Comparison of ENCODE assay signal across 1 cellular context in the genomic region with DNA sequence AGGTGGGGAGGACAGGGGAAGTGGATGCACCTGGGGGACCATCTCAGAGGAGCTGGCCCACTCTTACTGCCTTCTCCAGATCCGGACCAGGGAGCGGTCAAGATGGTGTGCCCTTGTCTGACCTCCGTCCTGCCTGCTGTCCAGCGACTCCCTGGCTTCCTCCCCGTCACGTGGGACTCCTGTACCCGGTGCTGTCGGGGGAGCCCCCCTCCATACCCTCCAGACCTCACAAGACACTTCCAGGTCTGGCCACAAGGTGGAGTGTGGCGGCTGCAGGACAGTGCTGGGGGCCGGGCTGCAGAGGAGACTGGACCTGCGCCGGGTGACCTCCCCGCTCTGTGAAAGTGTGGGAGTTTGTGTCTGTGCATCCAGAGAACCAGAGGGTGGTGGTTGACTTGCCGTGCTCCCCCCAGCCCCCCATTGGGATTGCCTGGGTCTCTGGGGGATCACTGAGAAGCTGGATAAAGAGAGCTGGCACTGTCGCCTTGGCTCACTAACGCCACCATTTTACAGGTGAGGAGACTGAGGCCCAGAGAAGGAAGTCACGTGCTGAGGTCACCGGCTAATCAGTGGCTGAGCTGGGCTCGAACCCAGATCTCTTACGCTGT.
TF ChIP-seq lines count a peak whose summit lies in the region.

No MANE protein-coding gene starts in this region.

TF ChIP-seq in HepG2, 621 proteins besides CTCF, POLR2A, EP300 and RAD21 (continued from another document):
- TF ChIP-seq, protein P1, sequence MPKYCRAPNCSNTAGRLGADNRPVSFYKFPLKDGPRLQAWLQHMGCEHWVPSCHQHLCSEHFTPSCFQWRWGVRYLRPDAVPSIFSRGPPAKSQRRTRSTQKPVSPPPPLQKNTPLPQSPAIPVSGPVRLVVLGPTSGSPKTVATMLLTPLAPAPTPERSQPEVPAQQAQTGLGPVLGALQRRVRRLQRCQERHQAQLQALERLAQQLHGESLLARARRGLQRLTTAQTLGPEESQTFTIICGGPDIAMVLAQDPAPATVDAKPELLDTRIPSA (CRISPR knock-in tag; IDR thresholded peaks at IDR 0.05; ENCODE audit: borderline replicate concordance): no peak
- TF ChIP-seq, protein P2, sequence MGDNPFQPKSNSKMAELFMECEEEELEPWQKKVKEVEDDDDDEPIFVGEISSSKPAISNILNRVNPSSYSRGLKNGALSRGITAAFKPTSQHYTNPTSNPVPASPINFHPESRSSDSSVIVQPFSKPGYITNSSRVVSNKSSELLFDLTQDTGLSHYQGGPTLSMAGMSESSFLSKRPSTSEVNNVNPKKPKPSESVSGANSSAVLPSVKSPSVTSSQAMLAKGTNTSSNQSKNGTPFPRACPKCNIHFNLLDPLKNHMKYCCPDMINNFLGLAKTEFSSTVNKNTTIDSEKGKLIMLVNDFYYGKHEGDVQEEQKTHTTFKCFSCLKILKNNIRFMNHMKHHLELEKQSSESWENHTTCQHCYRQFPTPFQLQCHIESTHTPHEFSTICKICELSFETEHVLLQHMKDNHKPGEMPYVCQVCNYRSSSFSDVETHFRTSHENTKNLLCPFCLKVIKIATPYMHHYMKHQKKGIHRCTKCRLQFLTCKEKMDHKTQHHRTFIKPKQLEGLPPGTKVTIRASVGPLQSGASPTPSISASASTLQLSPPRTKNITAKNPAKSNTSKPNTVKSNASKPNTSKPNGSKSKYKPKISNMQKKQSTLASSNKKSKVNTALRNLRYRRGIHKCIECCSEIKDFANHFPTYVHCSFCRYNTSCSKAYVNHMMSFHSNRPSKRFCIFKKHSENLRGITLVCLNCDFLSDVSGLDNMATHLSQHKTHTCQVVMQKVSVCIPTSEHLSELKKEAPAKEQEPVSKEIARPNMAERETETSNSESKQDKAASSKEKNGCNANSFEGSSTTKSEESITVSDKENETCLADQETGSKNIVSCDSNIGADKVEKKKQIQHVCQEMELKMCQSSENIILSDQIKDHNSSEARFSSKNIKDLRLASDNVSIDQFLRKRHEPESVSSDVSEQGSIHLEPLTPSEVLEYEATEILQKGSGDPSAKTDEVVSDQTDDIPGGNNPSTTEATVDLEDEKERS (CRISPR knock-in tag; IDR thresholded peaks at IDR 0.05): 0 out of 2 replicates have a peak, but pooled peaks have one; percentile 28
- TF ChIP-seq ZNF460 (CRISPR knock-in tag; IDR thresholded peaks at IDR 0.05; ENCODE audit: borderline replicate concordance): no peak
- peak; percentile 85 for TF ChIP-seq STAG1 (CRISPR knock-in tag; IDR thresholded peaks at IDR 0.05)
- TF ChIP-seq, protein P3, sequence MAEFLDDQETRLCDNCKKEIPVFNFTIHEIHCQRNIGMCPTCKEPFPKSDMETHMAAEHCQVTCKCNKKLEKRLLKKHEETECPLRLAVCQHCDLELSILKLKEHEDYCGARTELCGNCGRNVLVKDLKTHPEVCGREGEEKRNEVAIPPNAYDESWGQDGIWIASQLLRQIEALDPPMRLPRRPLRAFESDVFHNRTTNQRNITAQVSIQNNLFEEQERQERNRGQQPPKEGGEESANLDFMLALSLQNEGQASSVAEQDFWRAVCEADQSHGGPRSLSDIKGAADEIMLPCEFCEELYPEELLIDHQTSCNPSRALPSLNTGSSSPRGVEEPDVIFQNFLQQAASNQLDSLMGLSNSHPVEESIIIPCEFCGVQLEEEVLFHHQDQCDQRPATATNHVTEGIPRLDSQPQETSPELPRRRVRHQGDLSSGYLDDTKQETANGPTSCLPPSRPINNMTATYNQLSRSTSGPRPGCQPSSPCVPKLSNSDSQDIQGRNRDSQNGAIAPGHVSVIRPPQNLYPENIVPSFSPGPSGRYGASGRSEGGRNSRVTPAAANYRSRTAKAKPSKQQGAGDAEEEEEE (CRISPR knock-in tag; IDR thresholded peaks at IDR 0.05; ENCODE audit: borderline replicate concordance): peak; percentile 57; the same call in 1 of the 2 replicates
- peak; percentile 76 for TF ChIP-seq ZSCAN25 (CRISPR knock-in tag; IDR thresholded peaks at IDR 0.05)
- TF ChIP-seq ZNF792 (CRISPR knock-in tag; IDR thresholded peaks at IDR 0.05): no peak
- TF ChIP-seq ZNF263 (CRISPR knock-in tag; IDR thresholded peaks at IDR 0.05): 0 out of 2 replicates have a peak, but pooled peaks have one; percentile 8
- TF ChIP-seq, protein P4, sequence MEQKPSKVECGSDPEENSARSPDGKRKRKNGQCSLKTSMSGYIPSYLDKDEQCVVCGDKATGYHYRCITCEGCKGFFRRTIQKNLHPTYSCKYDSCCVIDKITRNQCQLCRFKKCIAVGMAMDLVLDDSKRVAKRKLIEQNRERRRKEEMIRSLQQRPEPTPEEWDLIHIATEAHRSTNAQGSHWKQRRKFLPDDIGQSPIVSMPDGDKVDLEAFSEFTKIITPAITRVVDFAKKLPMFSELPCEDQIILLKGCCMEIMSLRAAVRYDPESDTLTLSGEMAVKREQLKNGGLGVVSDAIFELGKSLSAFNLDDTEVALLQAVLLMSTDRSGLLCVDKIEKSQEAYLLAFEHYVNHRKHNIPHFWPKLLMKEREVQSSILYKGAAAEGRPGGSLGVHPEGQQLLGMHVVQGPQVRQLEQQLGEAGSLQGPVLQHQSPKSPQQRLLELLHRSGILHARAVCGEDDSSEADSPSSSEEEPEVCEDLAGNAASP (CRISPR knock-in tag; IDR thresholded peaks at IDR 0.05; ENCODE audit: borderline replicate concordance): 0 out of 2 replicates have a peak, but pooled peaks have one; percentile 25
- TF ChIP-seq ZNF234 (CRISPR knock-in tag; conservative IDR thresholded peaks at IDR 0.05): no peak
- TF ChIP-seq NRL (CRISPR knock-in tag; IDR thresholded peaks at IDR 0.05; ENCODE audit: borderline replicate concordance): no peak
- TF ChIP-seq AGO2 (optimal IDR thresholded peaks at IDR 0.05; ENCODE audit: low read depth, low read length): no peak
- TF ChIP-seq NR1H2 (CRISPR knock-in tag; IDR thresholded peaks at IDR 0.05; ENCODE audit: borderline replicate concordance, low read depth): no peak
- no peak for TF ChIP-seq ZNF841 (CRISPR knock-in tag; IDR thresholded peaks at IDR 0.05; ENCODE audit: borderline replicate concordance)
- TF ChIP-seq, protein P5, sequence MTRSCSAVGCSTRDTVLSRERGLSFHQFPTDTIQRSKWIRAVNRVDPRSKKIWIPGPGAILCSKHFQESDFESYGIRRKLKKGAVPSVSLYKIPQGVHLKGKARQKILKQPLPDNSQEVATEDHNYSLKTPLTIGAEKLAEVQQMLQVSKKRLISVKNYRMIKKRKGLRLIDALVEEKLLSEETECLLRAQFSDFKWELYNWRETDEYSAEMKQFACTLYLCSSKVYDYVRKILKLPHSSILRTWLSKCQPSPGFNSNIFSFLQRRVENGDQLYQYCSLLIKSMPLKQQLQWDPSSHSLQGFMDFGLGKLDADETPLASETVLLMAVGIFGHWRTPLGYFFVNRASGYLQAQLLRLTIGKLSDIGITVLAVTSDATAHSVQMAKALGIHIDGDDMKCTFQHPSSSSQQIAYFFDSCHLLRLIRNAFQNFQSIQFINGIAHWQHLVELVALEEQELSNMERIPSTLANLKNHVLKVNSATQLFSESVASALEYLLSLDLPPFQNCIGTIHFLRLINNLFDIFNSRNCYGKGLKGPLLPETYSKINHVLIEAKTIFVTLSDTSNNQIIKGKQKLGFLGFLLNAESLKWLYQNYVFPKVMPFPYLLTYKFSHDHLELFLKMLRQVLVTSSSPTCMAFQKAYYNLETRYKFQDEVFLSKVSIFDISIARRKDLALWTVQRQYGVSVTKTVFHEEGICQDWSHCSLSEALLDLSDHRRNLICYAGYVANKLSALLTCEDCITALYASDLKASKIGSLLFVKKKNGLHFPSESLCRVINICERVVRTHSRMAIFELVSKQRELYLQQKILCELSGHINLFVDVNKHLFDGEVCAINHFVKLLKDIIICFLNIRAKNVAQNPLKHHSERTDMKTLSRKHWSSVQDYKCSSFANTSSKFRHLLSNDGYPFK (CRISPR knock-in tag; IDR thresholded peaks at IDR 0.05; ENCODE audit: borderline replicate concordance): peak; percentile 59; the same call in 1 of the 2 replicates
- peak; percentile 24; the same call in 1 of the 2 replicates for TF ChIP-seq MZF1 (CRISPR knock-in tag; IDR thresholded peaks at IDR 0.05; ENCODE audit: borderline replicate concordance)
- TF ChIP-seq, protein P6, sequence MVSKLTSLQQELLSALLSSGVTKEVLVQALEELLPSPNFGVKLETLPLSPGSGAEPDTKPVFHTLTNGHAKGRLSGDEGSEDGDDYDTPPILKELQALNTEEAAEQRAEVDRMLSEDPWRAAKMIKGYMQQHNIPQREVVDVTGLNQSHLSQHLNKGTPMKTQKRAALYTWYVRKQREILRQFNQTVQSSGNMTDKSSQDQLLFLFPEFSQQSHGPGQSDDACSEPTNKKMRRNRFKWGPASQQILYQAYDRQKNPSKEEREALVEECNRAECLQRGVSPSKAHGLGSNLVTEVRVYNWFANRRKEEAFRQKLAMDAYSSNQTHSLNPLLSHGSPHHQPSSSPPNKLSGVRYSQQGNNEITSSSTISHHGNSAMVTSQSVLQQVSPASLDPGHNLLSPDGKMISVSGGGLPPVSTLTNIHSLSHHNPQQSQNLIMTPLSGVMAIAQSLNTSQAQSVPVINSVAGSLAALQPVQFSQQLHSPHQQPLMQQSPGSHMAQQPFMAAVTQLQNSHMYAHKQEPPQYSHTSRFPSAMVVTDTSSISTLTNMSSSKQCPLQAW (CRISPR knock-in tag; IDR thresholded peaks at IDR 0.05): 0 out of 2 replicates have a peak, but pooled peaks have one; percentile 41
- TF ChIP-seq, protein P7, sequence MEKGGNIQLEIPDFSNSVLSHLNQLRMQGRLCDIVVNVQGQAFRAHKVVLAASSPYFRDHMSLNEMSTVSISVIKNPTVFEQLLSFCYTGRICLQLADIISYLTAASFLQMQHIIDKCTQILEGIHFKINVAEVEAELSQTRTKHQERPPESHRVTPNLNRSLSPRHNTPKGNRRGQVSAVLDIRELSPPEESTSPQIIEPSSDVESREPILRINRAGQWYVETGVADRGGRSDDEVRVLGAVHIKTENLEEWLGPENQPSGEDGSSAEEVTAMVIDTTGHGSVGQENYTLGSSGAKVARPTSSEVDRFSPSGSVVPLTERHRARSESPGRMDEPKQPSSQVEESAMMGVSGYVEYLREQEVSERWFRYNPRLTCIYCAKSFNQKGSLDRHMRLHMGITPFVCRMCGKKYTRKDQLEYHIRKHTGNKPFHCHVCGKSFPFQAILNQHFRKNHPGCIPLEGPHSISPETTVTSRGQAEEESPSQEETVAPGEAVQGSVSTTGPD (CRISPR knock-in tag; IDR thresholded peaks at IDR 0.05): no peak
- TF ChIP-seq EHMT2 (IDR thresholded peaks at IDR 0.05; ENCODE audit: borderline replicate concordance, low read depth, low read length): no peak
- no peak for TF ChIP-seq ZNF670 (CRISPR knock-in tag; IDR thresholded peaks at IDR 0.05; ENCODE audit: borderline replicate concordance)
- TF ChIP-seq ZNF451 (CRISPR knock-in tag; IDR thresholded peaks at IDR 0.05): peak; percentile 44; the same call in 1 of the 2 replicates
- TF ChIP-seq ZNF296 (CRISPR knock-in tag; conservative IDR thresholded peaks at IDR 0.05): no peak
- TF ChIP-seq RBFOX2 (IDR thresholded peaks at IDR 0.05; ENCODE audit: low read depth, low read length): no peak
- peak; percentile 90 for TF ChIP-seq ZMYM3 (CRISPR knock-in tag; IDR thresholded peaks at IDR 0.05)
- TF ChIP-seq RXRB (CRISPR knock-in tag; IDR thresholded peaks at IDR 0.05; ENCODE audit: borderline replicate concordance): 0 out of 2 replicates have a peak, but pooled peaks have one; percentile 41
- no peak for TF ChIP-seq ZC3H13 (CRISPR knock-in tag; IDR thresholded peaks at IDR 0.05)
- TF ChIP-seq ELF1 (CRISPR knock-in tag; IDR thresholded peaks at IDR 0.05): no peak
- TF ChIP-seq, protein P8, sequence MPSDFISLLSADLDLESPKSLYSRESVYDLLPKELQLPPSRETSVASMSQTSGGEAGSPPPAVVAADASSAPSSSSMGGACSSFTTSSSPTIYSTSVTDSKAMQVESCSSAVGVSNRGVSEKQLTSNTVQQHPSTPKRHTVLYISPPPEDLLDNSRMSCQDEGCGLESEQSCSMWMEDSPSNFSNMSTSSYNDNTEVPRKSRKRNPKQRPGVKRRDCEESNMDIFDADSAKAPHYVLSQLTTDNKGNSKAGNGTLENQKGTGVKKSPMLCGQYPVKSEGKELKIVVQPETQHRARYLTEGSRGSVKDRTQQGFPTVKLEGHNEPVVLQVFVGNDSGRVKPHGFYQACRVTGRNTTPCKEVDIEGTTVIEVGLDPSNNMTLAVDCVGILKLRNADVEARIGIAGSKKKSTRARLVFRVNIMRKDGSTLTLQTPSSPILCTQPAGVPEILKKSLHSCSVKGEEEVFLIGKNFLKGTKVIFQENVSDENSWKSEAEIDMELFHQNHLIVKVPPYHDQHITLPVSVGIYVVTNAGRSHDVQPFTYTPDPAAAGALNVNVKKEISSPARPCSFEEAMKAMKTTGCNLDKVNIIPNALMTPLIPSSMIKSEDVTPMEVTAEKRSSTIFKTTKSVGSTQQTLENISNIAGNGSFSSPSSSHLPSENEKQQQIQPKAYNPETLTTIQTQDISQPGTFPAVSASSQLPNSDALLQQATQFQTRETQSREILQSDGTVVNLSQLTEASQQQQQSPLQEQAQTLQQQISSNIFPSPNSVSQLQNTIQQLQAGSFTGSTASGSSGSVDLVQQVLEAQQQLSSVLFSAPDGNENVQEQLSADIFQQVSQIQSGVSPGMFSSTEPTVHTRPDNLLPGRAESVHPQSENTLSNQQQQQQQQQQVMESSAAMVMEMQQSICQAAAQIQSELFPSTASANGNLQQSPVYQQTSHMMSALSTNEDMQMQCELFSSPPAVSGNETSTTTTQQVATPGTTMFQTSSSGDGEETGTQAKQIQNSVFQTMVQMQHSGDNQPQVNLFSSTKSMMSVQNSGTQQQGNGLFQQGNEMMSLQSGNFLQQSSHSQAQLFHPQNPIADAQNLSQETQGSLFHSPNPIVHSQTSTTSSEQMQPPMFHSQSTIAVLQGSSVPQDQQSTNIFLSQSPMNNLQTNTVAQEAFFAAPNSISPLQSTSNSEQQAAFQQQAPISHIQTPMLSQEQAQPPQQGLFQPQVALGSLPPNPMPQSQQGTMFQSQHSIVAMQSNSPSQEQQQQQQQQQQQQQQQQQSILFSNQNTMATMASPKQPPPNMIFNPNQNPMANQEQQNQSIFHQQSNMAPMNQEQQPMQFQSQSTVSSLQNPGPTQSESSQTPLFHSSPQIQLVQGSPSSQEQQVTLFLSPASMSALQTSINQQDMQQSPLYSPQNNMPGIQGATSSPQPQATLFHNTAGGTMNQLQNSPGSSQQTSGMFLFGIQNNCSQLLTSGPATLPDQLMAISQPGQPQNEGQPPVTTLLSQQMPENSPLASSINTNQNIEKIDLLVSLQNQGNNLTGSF (CRISPR knock-in tag; IDR thresholded peaks at IDR 0.05): no peak
- TF ChIP-seq, protein P9, sequence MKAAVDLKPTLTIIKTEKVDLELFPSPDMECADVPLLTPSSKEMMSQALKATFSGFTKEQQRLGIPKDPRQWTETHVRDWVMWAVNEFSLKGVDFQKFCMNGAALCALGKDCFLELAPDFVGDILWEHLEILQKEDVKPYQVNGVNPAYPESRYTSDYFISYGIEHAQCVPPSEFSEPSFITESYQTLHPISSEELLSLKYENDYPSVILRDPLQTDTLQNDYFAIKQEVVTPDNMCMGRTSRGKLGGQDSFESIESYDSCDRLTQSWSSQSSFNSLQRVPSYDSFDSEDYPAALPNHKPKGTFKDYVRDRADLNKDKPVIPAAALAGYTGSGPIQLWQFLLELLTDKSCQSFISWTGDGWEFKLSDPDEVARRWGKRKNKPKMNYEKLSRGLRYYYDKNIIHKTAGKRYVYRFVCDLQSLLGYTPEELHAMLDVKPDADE (CRISPR knock-in tag; IDR thresholded peaks at IDR 0.05): no peak
- TF ChIP-seq SOX5 (CRISPR knock-in tag; IDR thresholded peaks at IDR 0.05; ENCODE audit: borderline replicate concordance): no peak
- no peak for TF ChIP-seq SRF (IDR thresholded peaks at IDR 0.05; ENCODE audit: low read depth, low read length)
- TF ChIP-seq ZSCAN29 (CRISPR knock-in tag; conservative IDR thresholded peaks at IDR 0.05): no peak
